ENCODE assay signal across 15 cellular contexts in genomic region chr13:21736926-21737325, GRCh38.
A peak's percentile ranks its signal among the peaks of the same experiment; 100 is the strongest.
DNase-seq lines count a peak whose midpoint lies in the region; ATAC-seq, FAIRE-seq and TF ChIP-seq lines count a peak whose summit lies in the region.
"Had no signal": no experiment of that assay in that cellular context is flagged by ENCODE, and none has a peak within 500 bp of the region (broad histone marks: within the 10 kb centered on the region; RNA-seq: fewer than 3 reads in every experiment).

No MANE protein-coding gene starts in this region.

- H3K36me3 ChIP-seq in cardiac muscle cell: no peaks in the 10 kb centered on the region
- H3K36me3 ChIP-seq in GM23338 (ENCODE audit: insufficient read depth): no peaks in the 10 kb centered on the region
- no peaks in the 10 kb centered on the region for H3K36me3 ChIP-seq in kidney (ENCODE audit: control insufficient read depth in 1 of 2, insufficient read depth in 2 of 2, low read length in 2 of 2)

- peak overlapping the region in 1 of 2 donors; percentile 10 for H3K9ac ChIP-seq in kidney (ENCODE audit: low read length in 2 of 2)

- H3K27me3 ChIP-seq in cardiac muscle cell (no peaks in the 10 kb centered on the region), right cardiac atrium (ENCODE audit: control insufficient read depth, insufficient read depth) (no peaks in the 10 kb centered on the region), GM23338 (ENCODE audit: insufficient read depth) (no peaks in the 10 kb centered on the region)

- FAIRE-seq in kidney (lab: Jason Lieb, UNC): no peak
- FAIRE-seq: GM19239 had no signal

- H3F3A ChIP-seq in GM23338 (replicated peaks; ENCODE audit: low read depth): no peaks in the 10 kb centered on the region

- H3K9me3 ChIP-seq in cardiac muscle cell (ENCODE audit: low read depth) (no peaks in the 10 kb centered on the region), right cardiac atrium (ENCODE audit: control insufficient read depth, low read length) (no peaks in the 10 kb centered on the region), kidney (ENCODE audit: control insufficient read depth in 1 of 2, low read length in 2 of 2) (no peaks in the 10 kb centered on the region)

- no peak for DNase-seq in cardiac muscle cell (ENCODE audit: low read depth in 1 of 2, low spot score in 1 of 2)
- DNase-seq in right cardiac atrium: no peak
- peak; percentile 15 for DNase-seq in GM23338 (ENCODE audit: low spot score)
- no peak for DNase-seq in kidney
- DNase-seq in ureter (ENCODE audit: low spot score): peak; percentile 1
- DNase-seq in activated T-cell treated with anti-CD3 and anti-CD28 coated beads, Interleukin-2, amount 50 U/mL, for 4 hours: no peak
- DNase-seq: CD4-positive, CD25-positive, alpha-beta regulatory T cell; DMS53; GF-D8; HCEC 1CT; HFFc6 had no signal

- no peak overlapping the region for H3K4me3 Mint-ChIP-seq in GM23338
- H3K4me3 Mint-ChIP-seq in activated T-cell treated with anti-CD3 and anti-CD28 coated beads, Interleukin-2, amount 50 U/mL, for 4 hours: no peak overlapping the region
- H3K4me3 Mint-ChIP-seq: CD4-positive, CD25-positive, alpha-beta regulatory T cell; HFFc6 had no signal

- H2AFZ ChIP-seq in GM23338: peak overlapping the region; percentile 63; the same call in 1 of the 2 replicates

- no peak for ATAC-seq in right cardiac atrium
- no peak for ATAC-seq in GM23338
- ATAC-seq in HG02884 (IDR thresholded peaks at IDR 0.05; ENCODE audit: unreplicated experiment): no peak
- ATAC-seq in activated T-cell treated with anti-CD3 and anti-CD28 coated beads, Interleukin-2, amount 50 U/mL, for 4 hours: no peak

- peak overlapping the region; percentile 72 for H3K27ac ChIP-seq in cardiac muscle cell
- H3K27ac ChIP-seq in right cardiac atrium (ENCODE audit: low read length): no peak overlapping the region
- H3K27ac ChIP-seq in GM23338 (ENCODE audit: low read depth): no peak overlapping the region
- peak overlapping the region; percentile 61 to 83 for H3K27ac ChIP-seq in kidney (ENCODE audit: low read depth in 2 of 2, low read length in 2 of 2)
- H3K27ac ChIP-seq: 22Rv1, HL-60 had no signal

- no peaks in the 10 kb centered on the region for H3K27me3 Mint-ChIP-seq in GM23338 (ENCODE audit: insufficient read depth, low read depth, poor library complexity)
- peaks cover 9% of the 10 kb centered on the region for H3K27me3 Mint-ChIP-seq in activated T-cell treated with anti-CD3 and anti-CD28 coated beads, Interleukin-2, amount 50 U/mL, for 4 hours (ENCODE audit: low read depth)
- H3K27me3 Mint-ChIP-seq: CD4-positive, CD25-positive, alpha-beta regulatory T cell had no signal

- H3K79me2 ChIP-seq in GM23338 (replicated peaks; ENCODE audit: insufficient read depth): no peaks in the 10 kb centered on the region

- no peak overlapping the region for H3K4me3 ChIP-seq in cardiac muscle cell
- no peak overlapping the region for H3K4me3 ChIP-seq in right cardiac atrium (ENCODE audit: low read length)
- H3K4me3 ChIP-seq in GM23338: no peak overlapping the region
- no peak overlapping the region for H3K4me3 ChIP-seq in kidney (ENCODE audit: low read length in 2 of 2)

- peaks cover 16% of the 10 kb centered on the region for H3K4me1 ChIP-seq in cardiac muscle cell (ENCODE audit: low read depth)
- no peaks in the 10 kb centered on the region for H3K4me1 ChIP-seq in right cardiac atrium (ENCODE audit: control insufficient read depth, insufficient read depth, low read length)
- peaks cover 11% of the 10 kb centered on the region; the same call in 1 of the 2 replicates for H3K4me1 ChIP-seq in GM23338 (ENCODE audit: insufficient read depth)
- peaks cover 0 to 9% of the 10 kb centered on the region in 2 donors for H3K4me1 ChIP-seq in kidney (ENCODE audit: control insufficient read depth in 1 of 2, insufficient read depth in 1 of 2, low read depth in 1 of 2, low read length in 2 of 2)

- H3K9me3 Mint-ChIP-seq in GM23338: no peaks in the 10 kb centered on the region
- no peaks in the 10 kb centered on the region for H3K9me3 Mint-ChIP-seq in activated T-cell treated with anti-CD3 and anti-CD28 coated beads, Interleukin-2, amount 50 U/mL, for 4 hours
- H3K9me3 Mint-ChIP-seq: HFFc6 had no signal

- H3K36me3 Mint-ChIP-seq in GM23338 (ENCODE audit: low read depth): no peaks in the 10 kb centered on the region
- no peaks in the 10 kb centered on the region for H3K36me3 Mint-ChIP-seq in activated T-cell treated with anti-CD3 and anti-CD28 coated beads, Interleukin-2, amount 50 U/mL, for 4 hours (ENCODE audit: insufficient read depth)
- H3K36me3 Mint-ChIP-seq: CD4-positive, CD25-positive, alpha-beta regulatory T cell had no signal

- peaks cover 4% of the 10 kb centered on the region for H3K4me1 Mint-ChIP-seq in GM23338
- H3K4me1 Mint-ChIP-seq in activated T-cell treated with anti-CD3 and anti-CD28 coated beads, Interleukin-2, amount 50 U/mL, for 4 hours (ENCODE audit: low read depth): no peaks in the 10 kb centered on the region

- no peak overlapping the region for H3K4me2 ChIP-seq in GM23338

- WGBS in right cardiac atrium: 79% methylated on average over 5 of the region's 5 CpGs

- no peak overlapping the region for H3K27ac Mint-ChIP-seq in GM23338
- H3K27ac Mint-ChIP-seq: CD4-positive, CD25-positive, alpha-beta regulatory T cell; HFFc6 had no signal

- H3K9me2 ChIP-seq in GM23338 (ENCODE audit: insufficient read depth): no peaks in the 10 kb centered on the region

- no peaks in the 10 kb centered on the region for H4K20me1 ChIP-seq in GM23338 (replicated peaks; ENCODE audit: insufficient read depth)

- TF ChIP-seq CTCF in cardiac muscle cell (IDR thresholded peaks at IDR 0.05; ENCODE audit: low read depth, low read length): no peak
- no peak for TF ChIP-seq CTCF in GM23338 (conservative IDR thresholded peaks at IDR 0.05; ENCODE audit: low read depth in 2 of 2)
- TF ChIP-seq CTCF in kidney (IDR thresholded peaks at IDR 0.05; ENCODE audit: borderline replicate concordance, extremely low read depth, insufficient read depth): no peak

- intact Hi-C loops in right cardiac atrium (cut with DNase I) (no loop called here), kidney (cut with DNase I) (no loop called here)

TF ChIP-seq in GM23338, 12 proteins besides CTCF, POLR2A, EP300 and RAD21 (continues in another document):
- TF ChIP-seq POLR2AphosphoS5 (IDR thresholded peaks at IDR 0.05; ENCODE audit: low read depth) (no peak), EZH2 (IDR thresholded peaks at IDR 0.05; ENCODE audit: low read depth, unreplicated experiment) (no peak), CREB1 (CRISPR knock-in tag; IDR thresholded peaks at IDR 0.05; ENCODE audit: low read depth) (no peak), ZNF331 (CRISPR knock-in tag; IDR thresholded peaks at IDR 0.05; ENCODE audit: low read depth) (no peak), NANOG (IDR thresholded peaks at IDR 0.05; ENCODE audit: borderline replicate concordance) (no peak), EZH2phosphoT487 (IDR thresholded peaks at IDR 0.05; ENCODE audit: unreplicated experiment) (no peak), STAT1 (IDR thresholded peaks at IDR 0.05; ENCODE audit: unreplicated experiment) (no peak), ETS1 (IDR thresholded peaks at IDR 0.05) (no peak), ZNF114 (CRISPR knock-in tag; IDR thresholded peaks at IDR 0.05) (no peak), JUNB (IDR thresholded peaks at IDR 0.05; ENCODE audit: unreplicated experiment) (no peak)
- TF ChIP-seq, protein P1, sequence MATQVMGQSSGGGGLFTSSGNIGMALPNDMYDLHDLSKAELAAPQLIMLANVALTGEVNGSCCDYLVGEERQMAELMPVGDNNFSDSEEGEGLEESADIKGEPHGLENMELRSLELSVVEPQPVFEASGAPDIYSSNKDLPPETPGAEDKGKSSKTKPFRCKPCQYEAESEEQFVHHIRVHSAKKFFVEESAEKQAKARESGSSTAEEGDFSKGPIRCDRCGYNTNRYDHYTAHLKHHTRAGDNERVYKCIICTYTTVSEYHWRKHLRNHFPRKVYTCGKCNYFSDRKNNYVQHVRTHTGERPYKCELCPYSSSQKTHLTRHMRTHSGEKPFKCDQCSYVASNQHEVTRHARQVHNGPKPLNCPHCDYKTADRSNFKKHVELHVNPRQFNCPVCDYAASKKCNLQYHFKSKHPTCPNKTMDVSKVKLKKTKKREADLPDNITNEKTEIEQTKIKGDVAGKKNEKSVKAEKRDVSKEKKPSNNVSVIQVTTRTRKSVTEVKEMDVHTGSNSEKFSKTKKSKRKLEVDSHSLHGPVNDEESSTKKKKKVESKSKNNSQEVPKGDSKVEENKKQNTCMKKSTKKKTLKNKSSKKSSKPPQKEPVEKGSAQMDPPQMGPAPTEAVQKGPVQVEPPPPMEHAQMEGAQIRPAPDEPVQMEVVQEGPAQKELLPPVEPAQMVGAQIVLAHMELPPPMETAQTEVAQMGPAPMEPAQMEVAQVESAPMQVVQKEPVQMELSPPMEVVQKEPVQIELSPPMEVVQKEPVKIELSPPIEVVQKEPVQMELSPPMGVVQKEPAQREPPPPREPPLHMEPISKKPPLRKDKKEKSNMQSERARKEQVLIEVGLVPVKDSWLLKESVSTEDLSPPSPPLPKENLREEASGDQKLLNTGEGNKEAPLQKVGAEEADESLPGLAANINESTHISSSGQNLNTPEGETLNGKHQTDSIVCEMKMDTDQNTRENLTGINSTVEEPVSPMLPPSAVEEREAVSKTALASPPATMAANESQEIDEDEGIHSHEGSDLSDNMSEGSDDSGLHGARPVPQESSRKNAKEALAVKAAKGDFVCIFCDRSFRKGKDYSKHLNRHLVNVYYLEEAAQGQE (IDR thresholded peaks at IDR 0.05; ENCODE audit: unreplicated experiment): no peak

Comparison
In these comparisons a context has a peak if more than half of its experiments do, and no peak if none do; other contexts are left out.
1. H3K27ac ChIP-seq: peak in cardiac muscle cell (single experiment) and kidney (2 of 2); none in right cardiac atrium (single experiment) and GM23338 (single experiment).
2. DNase-seq: peak in GM23338 (single experiment) and ureter (single experiment); none in cardiac muscle cell (0 of 2), right cardiac atrium (0 of 3), kidney (single experiment) and activated T-cell treated with anti-CD3 and anti-CD28 coated beads, Interleukin-2, amount 50 U/mL, for 4 hours (single experiment).